In genomic region chr17:49587366-49588073, GRCh38 we compare ENCODE assay signal across 20 cellular contexts.
"Had no signal": no experiment of that assay in that cellular context is flagged by ENCODE, and none has a peak within 500 bp of the region (broad histone marks: within the 10 kb centered on the region; RNA-seq: fewer than 3 reads in every experiment).

No MANE protein-coding gene starts in this region.

- DNase-seq: cortex of kidney; effector CD8-positive, alpha-beta T cell; glutamatergic neuron; left ventricle myocardium inferior; lower lobe of right lung; retina; right lobe of liver; spleen; stimulated activated CD4-positive, alpha-beta T cell treated with anti-CD3 and anti-CD28 coated beads, Interleukin-15, amount 100 ng/mL, for 24 hours; stimulated activated CD4-positive, alpha-beta T cell treated with anti-CD3 and anti-CD28 coated beads, Interleukin-1b, Interleukin-23, amount 100 ng/mL, for 48 hours; stimulated activated CD4-positive, alpha-beta T cell treated with anti-CD3 and anti-CD28 coated beads, Interleukin-4, amount 100 ng/mL, for 24 hours; stimulated activated naive B cell treated with anti-CD40 and anti-IgM and Interleukin-4, amounts not matched to agents 10 μg/mL and 1 μg/mL and 100 μg/mL, for 72 hours; stimulated activated naive CD8-positive, alpha-beta T cell treated with anti-CD3 and anti-CD28 coated beads, Interleukin-15, amount 100 ng/mL, for 72 hours; testis; upper lobe of left lung; uterus had no signal

- H3K36me3 ChIP-seq: right lobe of liver, uterus had no signal

- H3K4me3 ChIP-seq: dorsolateral prefrontal cortex, esophagus muscularis mucosa, gastroesophageal sphincter, left ventricle myocardium inferior, lower lobe of right lung, psoas muscle, right lobe of liver, spleen, testis, upper lobe of left lung, uterus had no signal

- ATAC-seq: gastroesophageal sphincter; psoas muscle; right lobe of liver; stimulated activated naive B cell treated with anti-CD40 and anti-IgM and Interleukin-4, amounts not matched to agents 10 μg/mL and 1 μg/mL and 100 μg/mL, for 72 hours; stimulated activated naive CD8-positive, alpha-beta T cell treated with anti-CD3 and anti-CD28 coated beads, Interleukin-15, amount 100 ng/mL, for 72 hours had no signal

- H3K4me1 ChIP-seq: gastroesophageal sphincter, left ventricle myocardium inferior, lower lobe of right lung, psoas muscle, right lobe of liver, spleen, testis, upper lobe of left lung, uterus had no signal

- H3K9me3 ChIP-seq: esophagus muscularis mucosa, gastroesophageal sphincter, left ventricle myocardium inferior, lower lobe of right lung, psoas muscle, right lobe of liver, spleen, testis, upper lobe of left lung, uterus had no signal

- H3K27me3 ChIP-seq: dorsolateral prefrontal cortex, esophagus muscularis mucosa, gastroesophageal sphincter, right lobe of liver, spleen, testis, upper lobe of left lung, uterus had no signal
